ENCODE assay signal across 14 cellular contexts in genomic region chr2:28602751-28603639, GRCh38.
DNase-seq lines count a peak whose midpoint lies in the region; ATAC-seq and TF ChIP-seq lines count a peak whose summit lies in the region.
"Had no signal": no experiment of that assay in that cellular context is flagged by ENCODE, and none has a peak within 500 bp of the region (broad histone marks: within the 10 kb centered on the region; RNA-seq: fewer than 3 reads in every experiment).

No MANE protein-coding gene starts in this region.

- H3K4me3 ChIP-seq in upper lobe of right lung = no peak overlapping the region
- H3K4me3 ChIP-seq: colonic mucosa, smooth muscle cell had no signal

- H3K9me3 Mint-ChIP-seq in activated naive CD4-positive, alpha-beta T cell treated with anti-CD3 and anti-CD28 coated beads, Interleukin-2, amount 10 ng/mL, durations not matched to agents 7 days and 5 days = no peaks in the 10 kb centered on the region
- H3K9me3 Mint-ChIP-seq: nephron had no signal

- no peaks in the 10 kb centered on the region for H3K9me3 ChIP-seq in upper lobe of right lung
- H3K9me3 ChIP-seq: colonic mucosa had no signal

- no peak for TF ChIP-seq CTCF in upper lobe of right lung (IDR thresholded peaks at IDR 0.05)

- H3K27ac Mint-ChIP-seq in activated naive CD4-positive, alpha-beta T cell treated with anti-CD3 and anti-CD28 coated beads, Interleukin-2, amount 10 ng/mL, durations not matched to agents 7 days and 5 days = peak overlapping the region; percentile 13

- no peaks in the 10 kb centered on the region for H3K27me3 ChIP-seq in layer of hippocampus (ENCODE audit: control insufficient read depth, insufficient read depth, low read length)
- no peaks in the 10 kb centered on the region for H3K27me3 ChIP-seq in upper lobe of right lung
- H3K27me3 ChIP-seq: colonic mucosa had no signal

- CTCF ChIA-PET in activated naive CD4-positive, alpha-beta T cell treated with anti-CD3 and anti-CD28 coated beads, Interleukin-2, amount 10 ng/mL, durations not matched to agents 7 days and 5 days (lab: Charles Lee) = interaction anchor here (6.1 kb wide), 1 partner anchor 8 kb away, joined by 34 read pairs; no protein-coding TSS in a partner anchor

- peaks cover 3% of the 10 kb centered on the region for H3K4me1 ChIP-seq in upper lobe of right lung

- intact Hi-C loops in upper lobe of right lung (cut with DNase I) = no loop called here

- peaks cover 35% of the 10 kb centered on the region for H3K36me3 Mint-ChIP-seq in activated naive CD4-positive, alpha-beta T cell treated with anti-CD3 and anti-CD28 coated beads, Interleukin-2, amount 10 ng/mL, durations not matched to agents 7 days and 5 days

- no peak overlapping the region for H3K4me3 Mint-ChIP-seq in activated naive CD4-positive, alpha-beta T cell treated with anti-CD3 and anti-CD28 coated beads, Interleukin-2, amount 10 ng/mL, durations not matched to agents 7 days and 5 days
- H3K4me3 Mint-ChIP-seq: nephron had no signal

- peaks cover 17% of the 10 kb centered on the region for H3K4me1 Mint-ChIP-seq in activated naive CD4-positive, alpha-beta T cell treated with anti-CD3 and anti-CD28 coated beads, Interleukin-2, amount 10 ng/mL, durations not matched to agents 7 days and 5 days

- no peak for DNase-seq in activated naive CD4-positive, alpha-beta T cell treated with anti-CD3 and anti-CD28 coated beads, Interleukin-2, amount 10 ng/mL, durations not matched to agents 7 days and 5 days
- no peak for DNase-seq in activated naive CD4-positive, alpha-beta T cell treated with anti-CD3 and anti-CD28 coated beads, Interleukin-2, amount 50 U/mL, for 16 hours
- DNase-seq in SKM-1 treated with dmso at 0.1 percent for 144 hours (lab: John Stamatoyannopoulos, UW; ENCODE audit: unreplicated experiment) (peak; percentile 83), upper lobe of right lung (no peak), COR-L47 (lab: John Stamatoyannopoulos, UW) (no peak), HT-29 (ENCODE audit: low spot score) (no peak)
- DNase-seq: colonic mucosa, DMS53, NCI-H2171, T-helper 9 cell had no signal

- H3K27ac ChIP-seq in layer of hippocampus (ENCODE audit: low read depth, low read length) (peak overlapping the region; percentile 39), upper lobe of right lung (no peak overlapping the region)

- H3K27me3 Mint-ChIP-seq in activated naive CD4-positive, alpha-beta T cell treated with anti-CD3 and anti-CD28 coated beads, Interleukin-2, amount 10 ng/mL, durations not matched to agents 7 days and 5 days = no peaks in the 10 kb centered on the region

- H3K36me3 ChIP-seq in upper lobe of right lung = no peaks in the 10 kb centered on the region
- H3K36me3 ChIP-seq: colonic mucosa had no signal

- ATAC-seq in upper lobe of right lung (peak; percentile 48), HG02870 (IDR thresholded peaks at IDR 0.05; ENCODE audit: unreplicated experiment) (no peak)
